ENCODE assay signal across 10 cellular contexts in the genomic region with DNA sequence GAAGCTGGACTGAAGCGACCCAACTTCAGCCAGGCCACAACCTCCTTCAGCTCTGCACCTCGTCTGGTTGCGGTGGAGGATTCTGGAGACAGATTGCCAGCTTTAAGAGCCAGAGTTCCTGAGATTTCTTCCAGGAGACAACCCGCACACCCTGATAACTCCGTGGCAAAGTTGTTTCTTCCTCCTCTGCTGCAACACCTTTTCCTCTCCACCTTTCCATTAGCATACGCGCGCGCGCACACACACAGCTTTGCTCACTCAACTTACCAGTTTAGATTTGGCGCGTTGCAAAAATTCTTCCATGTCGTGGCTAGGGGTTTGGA. TPM values are rescaled to one million over a fixed set of nuclear protein-coding genes. Genes with fewer than 3 reads are reported as not detected.
DNase-seq lines count a peak whose midpoint lies in the region; ATAC-seq and TF ChIP-seq lines count a peak whose summit lies in the region.
"Had no signal": no experiment of that assay in that cellular context is flagged by ENCODE, and none has a peak within 500 bp of the region (broad histone marks: within the 10 kb centered on the region; RNA-seq: fewer than 3 reads in every experiment).

No MANE protein-coding gene starts in this region.

- intact Hi-C loops in ascending aorta (cut with DNase I) = loop anchor here (5.0 to 10.0 kb wide), 5 partner anchors 38 to 511 kb away; a partner anchor contains a TSS

- H3K27me3 ChIP-seq in ascending aorta = no peaks in the 10 kb centered on the region
- no peaks in the 10 kb centered on the region for H3K27me3 ChIP-seq in skeletal muscle tissue (ENCODE audit: control insufficient read depth in 3 of 3, insufficient read depth in 3 of 3, low read length in 3 of 3)

- no peak for ATAC-seq in GM21390 (IDR thresholded peaks at IDR 0.05; ENCODE audit: unreplicated experiment)

- H3K9ac ChIP-seq in skeletal muscle tissue (ENCODE audit: low read depth in 1 of 3, low read length in 3 of 3) = peak overlapping the region; percentile 59 to 81 (median 74)

- H3K27ac ChIP-seq in ascending aorta (peak overlapping the region; percentile 85 to 90), skeletal muscle tissue (ENCODE audit: low read depth, low read length) (peak overlapping the region; percentile 22)

- no peak for DNase-seq in HFF-Myc (ENCODE audit: extremely low read depth, low read depth)
- DNase-seq in ascending aorta (ENCODE audit: low spot score in 2 of 2) = no peak
- no peak for DNase-seq in T-helper 9 cell
- DNase-seq in activated T-cell treated with anti-CD3 and anti-CD28 coated beads, Interleukin-2, amount 50 U/mL, for 1 hour = no peak
- DNase-seq in dedifferentiated amniotic fluid mesenchymal stem cell (ENCODE audit: extremely low spot score) = no peak
- DNase-seq: activated gamma-delta T cell treated with Interleukin-2 at 50 U/mL for 16 hours had no signal

- TF ChIP-seq CTCF in HFF-Myc (IDR thresholded peaks at IDR 0.05; ENCODE audit: low read depth, low read length, missing control alignments) (no peak), ascending aorta (IDR thresholded peaks at IDR 0.05) (no peak)

- H3K4me3 ChIP-seq in HFF-Myc (replicated peaks; ENCODE audit: low read depth, low read length) = peak overlapping the region; percentile 39
- H3K4me3 ChIP-seq in ascending aorta = peak overlapping the region; percentile 70 to 87
- H3K4me3 ChIP-seq in iPS-11a (ENCODE audit: low read depth, low read length) = peak overlapping the region; percentile 76
- peak overlapping the region; percentile 59 to 77 (median 62) for H3K4me3 ChIP-seq in skeletal muscle tissue (ENCODE audit: low read length in 3 of 3)
- H3K4me3 ChIP-seq: HAP-1 had no signal

- no peaks in the 10 kb centered on the region for H3K4me1 ChIP-seq in ascending aorta
- H3K4me1 ChIP-seq in skeletal muscle tissue (ENCODE audit: control insufficient read depth in 3 of 3, insufficient read depth in 3 of 3, low read length in 3 of 3) = peaks cover 11 to 25% (median 13%) of the 10 kb centered on the region in 3 donors
- H3K4me1 ChIP-seq: HAP-1 had no signal

- H3K9me3 ChIP-seq in ascending aorta (no peaks in the 10 kb centered on the region), skeletal muscle tissue (ENCODE audit: control insufficient read depth in 3 of 3, low read length in 3 of 3) (no peaks in the 10 kb centered on the region)
- H3K9me3 ChIP-seq: HAP-1 had no signal

- H3K36me3 ChIP-seq in ascending aorta = no peaks in the 10 kb centered on the region
- H3K36me3 ChIP-seq in skeletal muscle tissue (ENCODE audit: control insufficient read depth in 3 of 3, insufficient read depth in 3 of 3, low read length in 3 of 3) = no peaks in the 10 kb centered on the region
- H3K36me3 ChIP-seq: HAP-1 had no signal

RNA-seq across cellular contexts. Expression of a gene that starts 0.3 kb away (rescaled TPM):
- total RNA-seq in ascending aorta (200 TPM), skeletal muscle tissue (7.8 TPM)

Comparison
In these comparisons a context has a peak if more than half of its experiments do, and no peak if none do; other contexts are left out.
1. RNA of a gene that starts 0.3 kb away (total RNA-seq): 200 TPM in ascending aorta (single experiment); 7.8 TPM in skeletal muscle tissue (single experiment); every median in the first group is over 10 times any median in the second.
2. Peak in every context shown above with its lines, with median percentiles within 50 percentile points of each other: H3K4me3 ChIP-seq.